8 cellular contexts compared by ENCODE assay signal in the genomic region with DNA sequence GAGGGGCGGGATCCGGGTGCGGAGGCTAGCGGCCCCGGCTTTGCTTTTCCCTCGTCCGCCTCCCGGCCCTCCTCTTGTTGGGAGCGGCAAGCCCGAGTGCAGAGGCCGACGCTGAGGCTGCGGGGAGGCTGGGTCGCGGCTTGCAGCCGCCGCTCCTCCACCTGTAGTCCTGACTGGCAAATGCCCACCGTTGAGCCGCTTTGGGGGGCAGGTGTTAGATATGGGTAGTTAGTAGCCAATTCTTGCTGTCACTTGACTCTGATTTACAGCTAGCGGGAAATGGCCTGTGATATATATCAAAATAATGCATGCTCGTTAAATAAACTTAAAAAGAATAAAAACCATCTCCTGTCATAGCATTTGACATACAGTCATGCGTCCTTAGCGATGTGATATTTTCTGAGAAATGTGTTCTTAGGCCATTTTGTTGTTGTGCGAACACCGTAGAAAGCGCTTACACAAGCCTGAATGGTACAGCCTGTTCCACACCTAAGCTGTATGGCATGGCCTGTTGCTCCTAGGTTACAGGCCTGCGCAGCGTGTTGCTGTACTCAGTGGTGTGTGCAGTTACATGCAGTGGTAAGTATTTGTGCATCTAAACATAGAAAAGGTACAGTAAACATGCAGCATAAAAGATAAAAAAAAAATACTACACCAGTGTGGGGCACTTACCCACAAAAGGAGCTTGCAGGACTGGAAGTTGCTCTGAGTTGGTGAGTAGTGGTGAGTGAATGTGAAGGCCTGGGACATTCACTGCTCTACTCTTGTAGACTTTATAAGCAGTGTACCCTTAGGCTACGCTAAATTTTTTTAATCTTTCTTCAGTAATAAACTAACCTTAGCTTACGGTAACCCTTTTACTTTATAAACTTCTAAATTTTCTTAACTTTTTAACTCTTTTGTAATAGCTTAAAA. TPM values are rescaled to one million over a fixed set of nuclear protein-coding genes. Genes with fewer than 3 reads are reported as not detected.
A peak's percentile ranks its signal among the peaks of the same experiment; 100 is the strongest.
DNase-seq lines count a peak whose midpoint lies in the region; ATAC-seq and TF ChIP-seq lines count a peak whose summit lies in the region.

No MANE protein-coding gene starts in this region.

- H3K27ac Mint-ChIP-seq in brain = peak overlapping the region; percentile 61 to 98 (median 92)
- peak overlapping the region; percentile 88 to 96 (median 94) for H3K27ac Mint-ChIP-seq in immature natural killer cell

- peak overlapping the region; percentile 96 for H3K9ac ChIP-seq in NT2/D1 (ENCODE audit: insufficient read length, low read depth)

- H3K4me1 Mint-ChIP-seq in brain = peaks cover 38% of the 10 kb centered on the region
- peaks cover 28 to 58% of the 10 kb centered on the region in 2 donors for H3K4me1 Mint-ChIP-seq in immature natural killer cell

- peaks cover 31% of the 10 kb centered on the region for H3K36me3 ChIP-seq in NT2/D1 (ENCODE audit: insufficient read depth, insufficient read length, low read length)

- H3K36me3 Mint-ChIP-seq in brain = peaks cover 19% of the 10 kb centered on the region
- H3K36me3 Mint-ChIP-seq in immature natural killer cell = no peaks in the 10 kb centered on the region

- H3K4me3 ChIP-seq in AG10803 (ENCODE audit: low read length) = peak overlapping the region; percentile 75
- H3K4me3 ChIP-seq in NT2/D1 (ENCODE audit: insufficient read length, low read depth) = peak overlapping the region; percentile 92

- DNase-seq in AG10803 (ENCODE audit: low read depth) (peak; percentile 35), NT2/D1 (ENCODE audit: low read depth, low spot score) (peak; percentile 36), immature natural killer cell (peak in 2 of 3 donors; percentile 4 to 10), hippocampal formation (lab: John Stamatoyannopoulos, UW) (no peak)
- DNase-seq in stimulated activated CD4-positive, alpha-beta T cell treated with anti-CD3 and anti-CD28 coated beads, Interleukin-1b, Interleukin-23, amount 100 ng/mL, for 48 hours = peak; percentile 25

- H3K4me3 Mint-ChIP-seq in brain (peak overlapping the region; percentile 90 to 97 (median 91)), immature natural killer cell (peak overlapping the region; percentile 87 to 94 (median 93))

- TF ChIP-seq CTCF in AG10803 (conservative IDR thresholded peaks at IDR 0.05; ENCODE audit: low read length) = no peak
- no peak for TF ChIP-seq CTCF in brain (conservative IDR thresholded peaks at IDR 0.05)

- H3K27me3 Mint-ChIP-seq in brain = peaks cover 5% of the 10 kb centered on the region
- peaks cover 2 to 5% (median 2%) of the 10 kb centered on the region in 3 donors for H3K27me3 Mint-ChIP-seq in immature natural killer cell (ENCODE audit: low read depth in 3 of 3)

- no peaks in the 10 kb centered on the region for H3K9me3 ChIP-seq in NT2/D1 (ENCODE audit: insufficient read depth, low read length)

- H3K9me3 Mint-ChIP-seq in brain (no peaks in the 10 kb centered on the region), immature natural killer cell (no peaks in the 10 kb centered on the region)

- no peaks in the 10 kb centered on the region for H3K27me3 ChIP-seq in NT2/D1 (ENCODE audit: insufficient read depth, insufficient read length)

- no peaks in the 10 kb centered on the region for H3K4me1 ChIP-seq in NT2/D1 (ENCODE audit: insufficient read depth, insufficient read length)

- ATAC-seq in GM21390 (IDR thresholded peaks at IDR 0.05; ENCODE audit: unreplicated experiment) = peak; percentile 28
- ATAC-seq in GM18870 (IDR thresholded peaks at IDR 0.05; ENCODE audit: unreplicated experiment) = no peak

RNA-seq across cellular contexts. Expression of a gene that starts 0.9 kb away (rescaled TPM):
- polyA plus RNA-seq in brain (ENCODE audit: insufficient read depth, low read depth, low replicate concordance) (5.8 TPM), immature natural killer cell (10 to 100 TPM in 2 of 3 donors, 1 to 10 TPM in 1; 4.1 to 25.7 (median 19.4) TPM)

Comparison
In these comparisons a context has a peak if more than half of its experiments do, and no peak if none do; other contexts are left out.
1. DNase-seq: peak in AG10803 (single experiment), NT2/D1 (single experiment), immature natural killer cell (2 of 3) and stimulated activated CD4-positive, alpha-beta T cell treated with anti-CD3 and anti-CD28 coated beads, Interleukin-1b, Interleukin-23, amount 100 ng/mL, for 48 hours (single experiment); none in hippocampal formation (0 of 2).